ENCODE assay signal across 1 cellular context in genomic region chr5:95709967-95710650, GRCh38.
TF ChIP-seq lines count a peak whose summit lies in the region.

No MANE protein-coding gene starts in this region.

TF ChIP-seq in K562, 482 proteins besides CTCF, POLR2A, EP300 and RAD21 (continued from another document and continues in another):
- peak in 1 of 2 experiments; percentile 76; a peak in 1 of 4 replicates for TF ChIP-seq NONO (IDR thresholded peaks at IDR 0.05; ENCODE audit: low read depth in 2 of 2, low read length in 1 of 2)
- no peak for TF ChIP-seq SMARCB1 (IDR thresholded peaks at IDR 0.05; ENCODE audit: insufficient read length, low read depth)
- no peak for TF ChIP-seq HMG20B (CRISPR knock-in tag; IDR thresholded peaks at IDR 0.05)
- peak in 1 of 2 experiments; percentile 74; a peak in 2 of 3 replicates for TF ChIP-seq CBX3 (IDR thresholded peaks at IDR 0.05; ENCODE audit: borderline replicate concordance in 1 of 2, low read length in 2 of 2)
- no peak for TF ChIP-seq ZNF79 (CRISPR knock-in tag; IDR thresholded peaks at IDR 0.05; ENCODE audit: low read depth)
- TF ChIP-seq HDAC2 (IDR thresholded peaks at IDR 0.05) = peak; percentile 20; the same call in 1 of the 2 replicates
- no peak for TF ChIP-seq ZFP1 (CRISPR knock-in tag; IDR thresholded peaks at IDR 0.05)
- peak; percentile 71; the same call in 1 of the 2 replicates for TF ChIP-seq ZNF766 (CRISPR knock-in tag; conservative IDR thresholded peaks at IDR 0.05)
- TF ChIP-seq XRCC5 (IDR thresholded peaks at IDR 0.05; ENCODE audit: low read depth, low read length) = peak; percentile 37; the same call in 1 of the 2 replicates
- TF ChIP-seq HINFP (tag; conservative IDR thresholded peaks at IDR 0.05; ENCODE audit: low read depth) = no peak
- TF ChIP-seq ZNF253 (CRISPR knock-in tag; conservative IDR thresholded peaks at IDR 0.05) = no peak
- TF ChIP-seq ZNF589 (CRISPR knock-in tag; IDR thresholded peaks at IDR 0.05; ENCODE audit: low read depth) = 0 out of 2 replicates have a peak, but pooled peaks have one; percentile 43
- peak; percentile 46; the same call in 1 of the 2 replicates for TF ChIP-seq MTA3 (IDR thresholded peaks at IDR 0.05; ENCODE audit: borderline replicate concordance)
- peak; percentile 90 for TF ChIP-seq HMBOX1 (IDR thresholded peaks at IDR 0.05)
- no peak for TF ChIP-seq NR3C1 (CRISPR knock-in tag; IDR thresholded peaks at IDR 0.05)
- 0 out of 2 replicates have a peak, but pooled peaks have one; percentile 54 for TF ChIP-seq GTF2F1 (IDR thresholded peaks at IDR 0.05; ENCODE audit: low read depth, low read length)
- peak in 1 of 2 experiments; percentile 71; a peak in 3 of 4 replicates for TF ChIP-seq MNT (conservative IDR thresholded peaks at IDR 0.05)
- 0 out of 2 replicates have a peak, but pooled peaks have one; percentile 31 for TF ChIP-seq RB1 (IDR thresholded peaks at IDR 0.05; ENCODE audit: low read depth)
- TF ChIP-seq JUN (IDR thresholded peaks at IDR 0.05; ENCODE audit: borderline replicate concordance, low read depth, low read length) = no peak
- 0 out of 2 replicates have a peak, but pooled peaks have one; percentile 29 for TF ChIP-seq JUN (CRISPR knock-in tag; IDR thresholded peaks at IDR 0.05; ENCODE audit: borderline replicate concordance)
- TF ChIP-seq TEAD4 (IDR thresholded peaks at IDR 0.05; ENCODE audit: low read length) = peak; percentile 40; the same call in 1 of the 2 replicates
- TF ChIP-seq TEAD4 (CRISPR knock-in tag; IDR thresholded peaks at IDR 0.05; ENCODE audit: borderline replicate concordance) = no peak
- no peak for TF ChIP-seq ZNF431 (CRISPR knock-in tag; IDR thresholded peaks at IDR 0.05)
- peak; percentile 26; the same call in 1 of the 2 replicates for TF ChIP-seq HIVEP1 (CRISPR knock-in tag; IDR thresholded peaks at IDR 0.05)
- peak; percentile 65 for TF ChIP-seq TFAP4 (CRISPR knock-in tag; IDR thresholded peaks at IDR 0.05; ENCODE audit: borderline replicate concordance)
- TF ChIP-seq NCOR1 (IDR thresholded peaks at IDR 0.05) = peak; percentile 36
- no peak; the same call in 1 of the 2 replicates for TF ChIP-seq ZNF584 (CRISPR knock-in tag; IDR thresholded peaks at IDR 0.05; ENCODE audit: low read depth)
- 0 out of 2 replicates have a peak, but pooled peaks have one; percentile 34 for TF ChIP-seq MBD2 (IDR thresholded peaks at IDR 0.05; ENCODE audit: borderline replicate concordance, low read depth)
- TF ChIP-seq SOX6 (IDR thresholded peaks at IDR 0.05) = peak; percentile 50; the same call in 1 of the 2 replicates
- peak; percentile 83 for TF ChIP-seq MYNN (IDR thresholded peaks at IDR 0.05)
- no peak for TF ChIP-seq MYNN (CRISPR knock-in tag; IDR thresholded peaks at IDR 0.05)
- no peak for TF ChIP-seq SMAD3 (CRISPR knock-in tag; conservative IDR thresholded peaks at IDR 0.05)
- TF ChIP-seq NFE2 (IDR thresholded peaks at IDR 0.05; ENCODE audit: low read depth) = peak; percentile 61
- 0 out of 4 replicates have a peak, but pooled peaks of 1 of the 2 experiments have one; percentile 7 for TF ChIP-seq KDM1A (IDR thresholded peaks at IDR 0.05)
- peak; percentile 46 for TF ChIP-seq CTBP1 (IDR thresholded peaks at IDR 0.05; ENCODE audit: borderline replicate concordance)
- TF ChIP-seq MITF (IDR thresholded peaks at IDR 0.05) = peak; percentile 75; the same call in 1 of the 2 replicates
- no peak for TF ChIP-seq KLF6 (CRISPR knock-in tag; IDR thresholded peaks at IDR 0.05; ENCODE audit: borderline replicate concordance)
- no peak for TF ChIP-seq IRF9 (tag; IDR thresholded peaks at IDR 0.05)
- TF ChIP-seq NR0B1 (IDR thresholded peaks at IDR 0.05; ENCODE audit: partially characterized antibody) = no peak
- peak; percentile 78; the same call in 1 of the 2 replicates for TF ChIP-seq NBN (IDR thresholded peaks at IDR 0.05; ENCODE audit: low read depth)
- TF ChIP-seq TFE3 (CRISPR knock-in tag; IDR thresholded peaks at IDR 0.05) = no peak
- no peak for TF ChIP-seq ZNF644 (tag; IDR thresholded peaks at IDR 0.05; ENCODE audit: low read depth)
- TF ChIP-seq GMEB1 (CRISPR knock-in tag; IDR thresholded peaks at IDR 0.05) = no peak
- TF ChIP-seq ZNF780A (CRISPR knock-in tag; IDR thresholded peaks at IDR 0.05) = no peak
- no peak for TF ChIP-seq BRF1 (IDR thresholded peaks at IDR 0.05; ENCODE audit: borderline replicate concordance, extremely low read depth, insufficient read length)
- peak; percentile 96 for TF ChIP-seq CC2D1A (IDR thresholded peaks at IDR 0.05)
- TF ChIP-seq JUND (IDR thresholded peaks at IDR 0.05; ENCODE audit: borderline replicate concordance, low read depth, low read length) = peak; percentile 65; the same call in 1 of the 2 replicates
- peak; percentile 60; the same call in 1 of the 3 replicates for TF ChIP-seq JUND (tag; IDR thresholded peaks at IDR 0.05; ENCODE audit: borderline replicate concordance, low read depth, low read length)
- TF ChIP-seq ZBTB17 (CRISPR knock-in tag; IDR thresholded peaks at IDR 0.05) = no peak
- TF ChIP-seq STAT5A (IDR thresholded peaks at IDR 0.05; ENCODE audit: borderline replicate concordance, low read length) = peak; percentile 14; the same call in 1 of the 2 replicates
- TF ChIP-seq NR1H2 (CRISPR knock-in tag; IDR thresholded peaks at IDR 0.05) = no peak
- 0 out of 2 replicates have a peak, but pooled peaks have one; percentile 17 for TF ChIP-seq ERF (CRISPR knock-in tag; IDR thresholded peaks at IDR 0.05)
- TF ChIP-seq MXD1 (CRISPR knock-in tag; IDR thresholded peaks at IDR 0.05; ENCODE audit: borderline replicate concordance, poor library complexity, severe bottlenecking) = peak; percentile 2
- TF ChIP-seq MAZ (CRISPR knock-in tag; conservative IDR thresholded peaks at IDR 0.05 in 1 of 2, IDR thresholded peaks at IDR 0.05 in 1 of 2) = peak in 1 of 2 experiments; percentile 62; a peak in 1 of 4 replicates
- peak; percentile 74 for TF ChIP-seq FOXM1 (IDR thresholded peaks at IDR 0.05; ENCODE audit: low read depth)
- TF ChIP-seq FOXM1 (CRISPR knock-in tag; IDR thresholded peaks at IDR 0.05; ENCODE audit: low read depth) = no peak
- TF ChIP-seq FOXK2 (conservative IDR thresholded peaks at IDR 0.05 in 1 of 2, IDR thresholded peaks at IDR 0.05 in 1 of 2; ENCODE audit: low read depth in 2 of 2) = peak; percentile 71 to 85
- peak; percentile 32; the same call in 1 of the 2 replicates for TF ChIP-seq EP400 (IDR thresholded peaks at IDR 0.05)
- peak; percentile 17; the same call in 1 of the 2 replicates for TF ChIP-seq RAD51 (IDR thresholded peaks at IDR 0.05; ENCODE audit: borderline replicate concordance, low read depth)
- TF ChIP-seq BHLHE40 (IDR thresholded peaks at IDR 0.05; ENCODE audit: low read length) = peak; percentile 76
- TF ChIP-seq MAFK (IDR thresholded peaks at IDR 0.05; ENCODE audit: low read length) = peak; percentile 24; the same call in 1 of the 2 replicates
- TF ChIP-seq SMAD4 (CRISPR knock-in tag; conservative IDR thresholded peaks at IDR 0.05) = peak; percentile 54; the same call in 1 of the 2 replicates
- no peak for TF ChIP-seq HNRNPUL1 (IDR thresholded peaks at IDR 0.05; ENCODE audit: low read length)
